Comparison of ENCODE assay signal across 18 cellular contexts in genomic region chr4:184294734-184295133, GRCh38.
DNase-seq lines count a peak whose midpoint lies in the region; ATAC-seq and TF ChIP-seq lines count a peak whose summit lies in the region.
"Had no signal": no experiment of that assay in that cellular context is flagged by ENCODE, and none has a peak within 500 bp of the region (broad histone marks: within the 10 kb centered on the region; RNA-seq: fewer than 3 reads in every experiment).

No MANE protein-coding gene starts in this region.

- H3K27me3 Mint-ChIP-seq in activated CD4-positive, alpha-beta T cell treated with anti-CD3 and anti-CD28 coated beads, Interleukin-2, amount 10 ng/mL, durations not matched to agents 24 days and 14 days: no peaks in the 10 kb centered on the region
- H3K27me3 Mint-ChIP-seq in H9 (ENCODE audit: low read depth) (peaks cover 3% of the 10 kb centered on the region), type B pancreatic cell (no peaks in the 10 kb centered on the region)
- H3K27me3 Mint-ChIP-seq in dendritic cell treated with granulocyte-macrophage colony-stimulating factor and Interleukin-4, amounts not matched to agents 40 ng/mL and 50 ng/mL, for 4 days: no peaks in the 10 kb centered on the region
- H3K27me3 Mint-ChIP-seq: CD4-positive, alpha-beta memory T cell had no signal

- no peak overlapping the region for H2BK12ac ChIP-seq in H9 (ENCODE audit: insufficient read length, low read depth, low read length)

- no peak overlapping the region for H3K4me3 Mint-ChIP-seq in activated CD4-positive, alpha-beta T cell treated with anti-CD3 and anti-CD28 coated beads, Interleukin-2, amount 10 ng/mL, durations not matched to agents 24 days and 14 days
- H3K4me3 Mint-ChIP-seq in H9 (no peak overlapping the region), type B pancreatic cell (no peak overlapping the region)
- no peak overlapping the region for H3K4me3 Mint-ChIP-seq in dendritic cell treated with granulocyte-macrophage colony-stimulating factor and Interleukin-4, amounts not matched to agents 40 ng/mL and 50 ng/mL, for 4 days
- H3K4me3 Mint-ChIP-seq: CD4-positive, alpha-beta memory T cell had no signal

- no peak overlapping the region for H4K5ac ChIP-seq in H9 (ENCODE audit: insufficient read length, low read depth, low read length)

- H3K4me1 Mint-ChIP-seq in activated CD4-positive, alpha-beta T cell treated with anti-CD3 and anti-CD28 coated beads, Interleukin-2, amount 10 ng/mL, durations not matched to agents 24 days and 14 days: peaks cover 2% of the 10 kb centered on the region
- H3K4me1 Mint-ChIP-seq in H9 (peaks cover 6 to 12% of the 10 kb centered on the region in 2 experiments; a peak in 3 of 4 replicates), type B pancreatic cell (ENCODE audit: unreplicated experiment) (peaks cover 4% of the 10 kb centered on the region)
- H3K4me1 Mint-ChIP-seq in dendritic cell treated with granulocyte-macrophage colony-stimulating factor and Interleukin-4, amounts not matched to agents 40 ng/mL and 50 ng/mL, for 4 days (ENCODE audit: low read depth): peaks cover 16% of the 10 kb centered on the region

- no peaks in the 10 kb centered on the region for H3K23me2 ChIP-seq in H9 (ENCODE audit: insufficient read length, low read depth, low read length, poor library complexity, severe bottlenecking)

- H3K9ac ChIP-seq in H9 (ENCODE audit: extremely low read depth, insufficient read length, low read length): no peak overlapping the region

- H3K4me2 ChIP-seq in H9 (ENCODE audit: insufficient read depth, insufficient read length, low read length): no peak overlapping the region
- H3K4me2 ChIP-seq: A549 had no signal

- H3K9me3 Mint-ChIP-seq in activated CD4-positive, alpha-beta T cell treated with anti-CD3 and anti-CD28 coated beads, Interleukin-2, amount 10 ng/mL, durations not matched to agents 24 days and 14 days: peaks cover 4% of the 10 kb centered on the region
- H3K9me3 Mint-ChIP-seq in H9 (no peaks in the 10 kb centered on the region), type B pancreatic cell (no peaks in the 10 kb centered on the region)
- no peaks in the 10 kb centered on the region for H3K9me3 Mint-ChIP-seq in dendritic cell treated with granulocyte-macrophage colony-stimulating factor and Interleukin-4, amounts not matched to agents 40 ng/mL and 50 ng/mL, for 4 days
- H3K9me3 Mint-ChIP-seq: CD4-positive, alpha-beta memory T cell had no signal

- H3T11ph ChIP-seq in H9 (ENCODE audit: low read length): no peak overlapping the region

- H4K20me1 ChIP-seq in H9 (ENCODE audit: control insufficient read depth, insufficient read depth, insufficient read length): no peaks in the 10 kb centered on the region

- no CpG with 5 or more reads among the region's 6 CpGs for WGBS in H9 (ENCODE audit: extremely low coverage, insufficient read length, low lambda C conversion rate)

- H3K56ac ChIP-seq in H9 (ENCODE audit: insufficient read length, low read depth, low read length): no peak overlapping the region

- H2BK20ac ChIP-seq in H9 (ENCODE audit: low read depth, low read length, poor library complexity, severe bottlenecking): no peak overlapping the region

- H2BK5ac ChIP-seq in H9 (ENCODE audit: insufficient read length, low read length): no peak overlapping the region

- intact Hi-C loops in activated CD4-positive, alpha-beta T cell treated with anti-CD3 and anti-CD28 coated beads, Interleukin-2, amount 10 ng/mL, durations not matched to agents 24 days and 14 days (cut with micrococcal nuclease): no loop called here
- intact Hi-C loops in dendritic cell treated with granulocyte-macrophage colony-stimulating factor and Interleukin-4, amounts not matched to agents 40 ng/mL and 50 ng/mL, for 4 days (cut with micrococcal nuclease): no loop called here
- intact Hi-C loops in sciatic nerve (cut with DNase I): no loop called here

- H2AK5ac ChIP-seq in H9 (ENCODE audit: insufficient read length, low read length): no peak overlapping the region

- H3K9me3 ChIP-seq in H9 (ENCODE audit: control insufficient read depth, low read depth, low read length): no peaks in the 10 kb centered on the region
- H3K9me3 ChIP-seq: A549 had no signal

- H4K91ac ChIP-seq in H9 (ENCODE audit: insufficient read length, low read depth, low read length): no peak overlapping the region

- no peak overlapping the region for H3K23ac ChIP-seq in H9 (ENCODE audit: insufficient read length, low read depth, low read length)

- no peak overlapping the region for H2BK120ac ChIP-seq in H9 (ENCODE audit: low read depth, low read length, poor library complexity, severe bottlenecking)

- no peaks in the 10 kb centered on the region for H3K4me1 ChIP-seq in H9 (ENCODE audit: insufficient read depth, low read length)
- H3K4me1 ChIP-seq: A549 had no signal

- no peaks in the 10 kb centered on the region for H3K79me2 ChIP-seq in H9 (ENCODE audit: insufficient read depth, low read length)

- ATAC-seq in sciatic nerve: no peak
- ATAC-seq: A549 had no signal

- no peak overlapping the region for H2AFZ ChIP-seq in H9 (ENCODE audit: low read length)

- no peak overlapping the region for H3K14ac ChIP-seq in H9 (ENCODE audit: insufficient read depth, low read length)

- H3K27ac ChIP-seq in H9 (ENCODE audit: insufficient read length, low read depth, low read length): no peak overlapping the region
- H3K27ac ChIP-seq: 22Rv1, A549, C4-2B had no signal

- TF ChIP-seq CTCF in H9 (conservative IDR thresholded peaks at IDR 0.05): no peak
- no peak for TF ChIP-seq CTCF in type B pancreatic cell (conservative IDR thresholded peaks at IDR 0.05)

- no peak overlapping the region for H3K4ac ChIP-seq in H9 (ENCODE audit: low read depth, low read length)

- no peaks in the 10 kb centered on the region for H3K36me3 Mint-ChIP-seq in activated CD4-positive, alpha-beta T cell treated with anti-CD3 and anti-CD28 coated beads, Interleukin-2, amount 10 ng/mL, durations not matched to agents 24 days and 14 days (ENCODE audit: low read depth)
- 0 out of 7 replicates have a peak, but pooled peaks cover 0 to 2% (median 0%) of the 10 kb centered on the region in 3 experiments for H3K36me3 Mint-ChIP-seq in H9 (ENCODE audit: insufficient read depth in 1 of 3, low read depth in 3 of 3)
- no peaks in the 10 kb centered on the region for H3K36me3 Mint-ChIP-seq in dendritic cell treated with granulocyte-macrophage colony-stimulating factor and Interleukin-4, amounts not matched to agents 40 ng/mL and 50 ng/mL, for 4 days (ENCODE audit: low read depth)
- H3K36me3 Mint-ChIP-seq in type B pancreatic cell: no peaks in the 10 kb centered on the region
- H3K36me3 Mint-ChIP-seq: CD4-positive, alpha-beta memory T cell had no signal

- no peak overlapping the region for H3K27ac Mint-ChIP-seq in activated CD4-positive, alpha-beta T cell treated with anti-CD3 and anti-CD28 coated beads, Interleukin-2, amount 10 ng/mL, durations not matched to agents 24 days and 14 days
- H3K27ac Mint-ChIP-seq in H9 (no peak overlapping the region), type B pancreatic cell (peak overlapping the region; percentile 16)
- H3K27ac Mint-ChIP-seq in dendritic cell treated with granulocyte-macrophage colony-stimulating factor and Interleukin-4, amounts not matched to agents 40 ng/mL and 50 ng/mL, for 4 days: peak overlapping the region; percentile 16
- H3K27ac Mint-ChIP-seq: CD4-positive, alpha-beta memory T cell had no signal

- H3K27me3 ChIP-seq in H9 (ENCODE audit: insufficient read depth, low read length): no peaks in the 10 kb centered on the region

- no peaks in the 10 kb centered on the region for H3K79me1 ChIP-seq in H9 (ENCODE audit: insufficient read depth, low read depth, low read length, poor library complexity, severe bottlenecking)

- H3K18ac ChIP-seq in H9 (ENCODE audit: insufficient read length, low read depth, low read length): no peak overlapping the region

- no peak overlapping the region for H4K8ac ChIP-seq in H9 (replicated peaks; ENCODE audit: insufficient read length, low read depth, low read length)

- DNase-seq in activated CD4-positive, alpha-beta T cell treated with anti-CD3 and anti-CD28 coated beads, Interleukin-2, amount 10 ng/mL, durations not matched to agents 24 days and 14 days: peak; percentile 39
- DNase-seq in activated CD4-positive, alpha-beta T cell treated with anti-CD3 and anti-CD28 coated beads for 1 hour: no peak
- peak; percentile 12 for DNase-seq in H9
- DNase-seq in type B pancreatic cell (ENCODE audit: extremely low spot score, unreplicated experiment): no peak
- no peak for DNase-seq in midbrain (lab: John Stamatoyannopoulos, UW)
- no peak for DNase-seq in sciatic nerve (ENCODE audit: low spot score)
- no peak for DNase-seq in NCI-H2171 treated with DMSO at 0.1 percent for 48 hours (lab: John Stamatoyannopoulos, UW)
- DNase-seq: AML-193; CD4-positive, alpha-beta memory T cell; DMS 273 treated with DMSO at 0.1 percent for 48 hours; DMS53; DND-41; EL; IMR-90 had no signal

- no peak overlapping the region for H2BK15ac ChIP-seq in H9 (ENCODE audit: low read depth, low read length)

Comparison
In these comparisons a context has a peak if more than half of its experiments do, and no peak if none do; other contexts are left out.
1. DNase-seq: peak in activated CD4-positive, alpha-beta T cell treated with anti-CD3 and anti-CD28 coated beads, Interleukin-2, amount 10 ng/mL, durations not matched to agents 24 days and 14 days (single experiment) and H9 (single experiment); none in activated CD4-positive, alpha-beta T cell treated with anti-CD3 and anti-CD28 coated beads for 1 hour (single experiment), type B pancreatic cell (single experiment), midbrain (single experiment), sciatic nerve (single experiment) and NCI-H2171 treated with DMSO at 0.1 percent for 48 hours (single experiment).
2. H3K27ac Mint-ChIP-seq: peak in dendritic cell treated with granulocyte-macrophage colony-stimulating factor and Interleukin-4, amounts not matched to agents 40 ng/mL and 50 ng/mL, for 4 days (single experiment) and type B pancreatic cell (single experiment); none in activated CD4-positive, alpha-beta T cell treated with anti-CD3 and anti-CD28 coated beads, Interleukin-2, amount 10 ng/mL, durations not matched to agents 24 days and 14 days (single experiment) and H9 (0 of 3).